2 cellular contexts compared by ENCODE assay signal in the genomic region with DNA sequence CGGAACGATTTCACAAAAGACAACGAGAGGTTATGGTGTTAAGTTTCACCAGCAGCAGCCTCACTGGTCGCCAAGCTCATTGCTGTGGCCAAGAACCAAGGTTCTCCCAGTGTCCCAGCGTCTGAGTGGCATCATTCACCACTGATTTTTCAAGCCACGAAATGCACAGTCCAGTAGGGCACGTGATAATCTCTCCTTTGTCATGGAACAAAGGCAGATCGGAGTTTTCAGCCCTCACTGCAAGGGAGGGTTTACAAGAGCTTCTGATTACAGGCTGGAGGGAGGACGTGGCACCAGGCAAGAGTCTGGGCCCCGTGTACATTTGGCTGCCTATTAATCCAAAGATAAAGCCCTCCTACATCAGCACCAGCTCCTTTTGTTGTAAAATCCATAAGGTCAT.
TF ChIP-seq lines count a peak whose summit lies in the region.

No MANE protein-coding gene starts in this region.

TF ChIP-seq in SK-N-SH, 30 proteins besides CTCF, POLR2A, EP300 and RAD21:
- TF ChIP-seq REST (IDR thresholded peaks at IDR 0.05; ENCODE audit: low read depth, low read length), result no peak
- TF ChIP-seq SMC3 (IDR thresholded peaks at IDR 0.05; ENCODE audit: low read depth, low read length), result no peak
- no peak for TF ChIP-seq RFX5 (IDR thresholded peaks at IDR 0.05; ENCODE audit: low read length)
- no peak for TF ChIP-seq FOXJ3 (CRISPR knock-in tag; IDR thresholded peaks at IDR 0.05)
- TF ChIP-seq SIN3A (IDR thresholded peaks at IDR 0.05; ENCODE audit: borderline replicate concordance, low read depth, low read length), result no peak
- no peak for TF ChIP-seq ZBTB33 (IDR thresholded peaks at IDR 0.05; ENCODE audit: borderline replicate concordance, low read depth)
- no peak for TF ChIP-seq RCOR1 (IDR thresholded peaks at IDR 0.05; ENCODE audit: low read length)
- no peak for TF ChIP-seq JUND (IDR thresholded peaks at IDR 0.05)
- TF ChIP-seq, protein P1, sequence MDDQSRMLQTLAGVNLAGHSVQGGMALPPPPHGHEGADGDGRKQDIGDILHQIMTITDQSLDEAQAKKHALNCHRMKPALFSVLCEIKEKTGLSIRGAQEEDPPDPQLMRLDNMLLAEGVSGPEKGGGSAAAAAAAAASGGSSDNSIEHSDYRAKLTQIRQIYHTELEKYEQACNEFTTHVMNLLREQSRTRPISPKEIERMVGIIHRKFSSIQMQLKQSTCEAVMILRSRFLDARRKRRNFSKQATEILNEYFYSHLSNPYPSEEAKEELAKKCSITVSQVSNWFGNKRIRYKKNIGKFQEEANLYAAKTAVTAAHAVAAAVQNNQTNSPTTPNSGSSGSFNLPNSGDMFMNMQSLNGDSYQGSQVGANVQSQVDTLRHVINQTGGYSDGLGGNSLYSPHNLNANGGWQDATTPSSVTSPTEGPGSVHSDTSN (IDR thresholded peaks at IDR 0.05), result no peak
- no peak for TF ChIP-seq MEF2A (IDR thresholded peaks at IDR 0.05; ENCODE audit: borderline replicate concordance, low read depth)
- TF ChIP-seq, protein P2, sequence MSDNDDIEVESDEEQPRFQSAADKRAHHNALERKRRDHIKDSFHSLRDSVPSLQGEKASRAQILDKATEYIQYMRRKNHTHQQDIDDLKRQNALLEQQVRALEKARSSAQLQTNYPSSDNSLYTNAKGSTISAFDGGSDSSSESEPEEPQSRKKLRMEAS (IDR thresholded peaks at IDR 0.05; ENCODE audit: low read depth), result no peak
- no peak for TF ChIP-seq TEAD4 (IDR thresholded peaks at IDR 0.05; ENCODE audit: borderline replicate concordance, insufficient read depth)
- TF ChIP-seq, protein P3, sequence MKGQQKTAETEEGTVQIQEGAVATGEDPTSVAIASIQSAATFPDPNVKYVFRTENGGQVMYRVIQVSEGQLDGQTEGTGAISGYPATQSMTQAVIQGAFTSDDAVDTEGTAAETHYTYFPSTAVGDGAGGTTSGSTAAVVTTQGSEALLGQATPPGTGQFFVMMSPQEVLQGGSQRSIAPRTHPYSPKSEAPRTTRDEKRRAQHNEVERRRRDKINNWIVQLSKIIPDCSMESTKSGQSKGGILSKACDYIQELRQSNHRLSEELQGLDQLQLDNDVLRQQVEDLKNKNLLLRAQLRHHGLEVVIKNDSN (IDR thresholded peaks at IDR 0.05; ENCODE audit: borderline replicate concordance, low read depth), result no peak
- no peak for TF ChIP-seq POLR2AphosphoS5 (IDR thresholded peaks at IDR 0.05; ENCODE audit: low read depth, low read length)
- no peak for TF ChIP-seq MXI1 (IDR thresholded peaks at IDR 0.05; ENCODE audit: low read depth, low read length)
TF ChIP-seq in SK-N-SH: peak in this region for 0.

TF ChIP-seq in SK-N-SH treated with all-trans-retinoic acid at 6 μM for 48 hours, 23 proteins besides CTCF, POLR2A, EP300 and RAD21 (continued from another document):
- TF ChIP-seq TSHZ2 (CRISPR knock-in tag; IDR thresholded peaks at IDR 0.05) (no peak), OSR1 (CRISPR knock-in tag; IDR thresholded peaks at IDR 0.05) (no peak), BACH2 (CRISPR knock-in tag; IDR thresholded peaks at IDR 0.05; ENCODE audit: borderline replicate concordance) (no peak), RARB (CRISPR knock-in tag; IDR thresholded peaks at IDR 0.05) (no peak), ZNF70 (CRISPR knock-in tag; IDR thresholded peaks at IDR 0.05) (no peak), TOX (CRISPR knock-in tag; IDR thresholded peaks at IDR 0.05; ENCODE audit: borderline replicate concordance) (no peak), ZFP30 (CRISPR knock-in tag; IDR thresholded peaks at IDR 0.05) (no peak), TCF4 (CRISPR knock-in tag; IDR thresholded peaks at IDR 0.05; ENCODE audit: borderline replicate concordance) (no peak), ZFP3 (CRISPR knock-in tag; IDR thresholded peaks at IDR 0.05) (no peak), ZNF565 (CRISPR knock-in tag; conservative IDR thresholded peaks at IDR 0.05; ENCODE audit: low read depth) (no peak)
- TF ChIP-seq, protein P4, sequence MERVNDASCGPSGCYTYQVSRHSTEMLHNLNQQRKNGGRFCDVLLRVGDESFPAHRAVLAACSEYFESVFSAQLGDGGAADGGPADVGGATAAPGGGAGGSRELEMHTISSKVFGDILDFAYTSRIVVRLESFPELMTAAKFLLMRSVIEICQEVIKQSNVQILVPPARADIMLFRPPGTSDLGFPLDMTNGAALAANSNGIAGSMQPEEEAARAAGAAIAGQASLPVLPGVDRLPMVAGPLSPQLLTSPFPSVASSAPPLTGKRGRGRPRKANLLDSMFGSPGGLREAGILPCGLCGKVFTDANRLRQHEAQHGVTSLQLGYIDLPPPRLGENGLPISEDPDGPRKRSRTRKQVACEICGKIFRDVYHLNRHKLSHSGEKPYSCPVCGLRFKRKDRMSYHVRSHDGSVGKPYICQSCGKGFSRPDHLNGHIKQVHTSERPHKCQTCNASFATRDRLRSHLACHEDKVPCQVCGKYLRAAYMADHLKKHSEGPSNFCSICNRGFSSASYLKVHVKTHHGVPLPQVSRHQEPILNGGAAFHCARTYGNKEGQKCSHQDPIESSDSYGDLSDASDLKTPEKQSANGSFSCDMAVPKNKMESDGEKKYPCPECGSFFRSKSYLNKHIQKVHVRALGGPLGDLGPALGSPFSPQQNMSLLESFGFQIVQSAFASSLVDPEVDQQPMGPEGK (CRISPR knock-in tag; IDR thresholded peaks at IDR 0.05; ENCODE audit: borderline replicate concordance), result no peak
- TF ChIP-seq, protein P5, sequence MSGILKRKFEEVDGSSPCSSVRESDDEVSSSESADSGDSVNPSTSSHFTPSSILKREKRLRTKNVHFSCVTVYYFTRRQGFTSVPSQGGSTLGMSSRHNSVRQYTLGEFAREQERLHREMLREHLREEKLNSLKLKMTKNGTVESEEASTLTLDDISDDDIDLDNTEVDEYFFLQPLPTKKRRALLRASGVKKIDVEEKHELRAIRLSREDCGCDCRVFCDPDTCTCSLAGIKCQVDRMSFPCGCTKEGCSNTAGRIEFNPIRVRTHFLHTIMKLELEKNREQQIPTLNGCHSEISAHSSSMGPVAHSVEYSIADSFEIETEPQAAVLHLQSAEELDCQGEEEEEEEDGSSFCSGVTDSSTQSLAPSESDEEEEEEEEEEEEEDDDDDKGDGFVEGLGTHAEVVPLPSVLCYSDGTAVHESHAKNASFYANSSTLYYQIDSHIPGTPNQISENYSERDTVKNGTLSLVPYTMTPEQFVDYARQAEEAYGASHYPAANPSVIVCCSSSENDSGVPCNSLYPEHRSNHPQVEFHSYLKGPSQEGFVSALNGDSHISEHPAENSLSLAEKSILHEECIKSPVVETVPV (CRISPR knock-in tag; IDR thresholded peaks at IDR 0.05), result no peak
